1 cellular context compared by ENCODE assay signal in the genomic region with DNA sequence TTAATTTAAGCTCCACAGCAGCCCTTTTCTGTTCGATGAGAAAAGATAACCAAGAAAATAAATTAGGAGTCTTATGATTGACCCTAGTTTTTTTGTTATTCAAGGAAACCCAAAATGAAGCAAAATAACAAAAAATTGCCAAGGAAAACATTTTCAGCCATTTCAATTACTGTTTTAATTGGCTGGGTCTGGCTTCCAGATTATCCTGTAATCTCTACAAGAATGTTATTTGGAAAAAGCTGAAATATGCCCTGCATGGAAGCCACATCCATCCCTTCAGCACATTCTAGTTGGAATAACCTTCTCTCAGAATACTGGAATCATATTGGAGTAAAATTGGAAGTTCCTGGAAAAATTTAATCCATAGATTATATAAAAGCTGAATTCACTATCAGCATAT.
TF ChIP-seq lines count a peak whose summit lies in the region.

No MANE protein-coding gene starts in this region.

TF ChIP-seq in SK-N-SH treated with all-trans-retinoic acid at 6 μM for 48 hours, 23 proteins besides CTCF, POLR2A, EP300 and RAD21 (continued from another document):
- TF ChIP-seq, protein P1, sequence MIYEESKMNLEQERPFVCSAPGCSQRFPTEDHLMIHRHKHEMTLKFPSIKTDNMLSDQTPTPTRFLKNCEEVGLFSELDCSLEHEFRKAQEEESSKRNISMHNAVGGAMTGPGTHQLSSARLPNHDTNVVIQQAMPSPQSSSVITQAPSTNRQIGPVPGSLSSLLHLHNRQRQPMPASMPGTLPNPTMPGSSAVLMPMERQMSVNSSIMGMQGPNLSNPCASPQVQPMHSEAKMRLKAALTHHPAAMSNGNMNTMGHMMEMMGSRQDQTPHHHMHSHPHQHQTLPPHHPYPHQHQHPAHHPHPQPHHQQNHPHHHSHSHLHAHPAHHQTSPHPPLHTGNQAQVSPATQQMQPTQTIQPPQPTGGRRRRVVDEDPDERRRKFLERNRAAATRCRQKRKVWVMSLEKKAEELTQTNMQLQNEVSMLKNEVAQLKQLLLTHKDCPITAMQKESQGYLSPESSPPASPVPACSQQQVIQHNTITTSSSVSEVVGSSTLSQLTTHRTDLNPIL (CRISPR knock-in tag; IDR thresholded peaks at IDR 0.05; ENCODE audit: low read depth) = no peak
